ENCODE assay signal across 20 cellular contexts in the genomic region with DNA sequence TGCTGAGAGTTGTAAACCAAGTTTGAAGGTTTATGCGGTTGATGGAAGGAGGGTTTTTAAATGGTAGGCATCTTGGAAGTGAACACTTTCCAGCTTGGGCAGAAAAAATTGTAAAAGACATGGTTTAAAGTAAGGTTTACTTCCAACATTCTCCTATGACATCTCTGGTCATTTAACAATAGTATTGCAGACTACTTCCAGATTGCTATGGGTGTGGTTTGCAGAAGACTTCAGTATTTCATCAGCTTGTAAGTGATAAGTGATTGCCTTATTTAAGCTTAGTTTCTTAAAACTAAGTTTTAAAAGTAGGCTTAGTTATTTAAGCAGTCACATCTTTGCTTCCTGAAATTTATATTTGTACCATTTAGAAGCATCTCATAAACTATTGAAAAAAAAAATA.
"Had no signal": no experiment of that assay in that cellular context is flagged by ENCODE, and none has a peak within 500 bp of the region (broad histone marks: within the 10 kb centered on the region; RNA-seq: fewer than 3 reads in every experiment).

No MANE protein-coding gene starts in this region.

- H3K27ac Mint-ChIP-seq: naive thymus-derived CD8-positive, alpha-beta T cell; nephron progenitor cell; stimulated activated effector memory CD8-positive, alpha-beta T cell treated with anti-CD3 and anti-CD28 coated beads, Interleukin-12 subunit alpha, Interleukin-12 subunit beta, amount 100 ng/mL, for 72 hours; type B pancreatic cell had no signal

- H3K27me3 Mint-ChIP-seq: naive thymus-derived CD8-positive, alpha-beta T cell; type B pancreatic cell had no signal

- H3K9me3 ChIP-seq: lower lobe of right lung, prostate gland, right atrium auricular region, testis, tibial artery had no signal

- ATAC-seq: esophagus mucosa; left ventricle myocardium superior; lower lobe of right lung; naive thymus-derived CD8-positive, alpha-beta T cell; sciatic nerve; stimulated activated effector memory CD8-positive, alpha-beta T cell treated with anti-CD3 and anti-CD28 coated beads, Interleukin-12 subunit alpha, Interleukin-12 subunit beta, amount 100 ng/mL, for 72 hours; stimulated activated naive CD8-positive, alpha-beta T cell treated with anti-CD3 and anti-CD28 coated beads, Interleukin-15, Interleukin-2, amounts not matched to agents 100 U/mL and 50 U/mL, for 24 hours had no signal

- H3K9me3 Mint-ChIP-seq: naive thymus-derived CD8-positive, alpha-beta T cell; stimulated activated effector memory CD8-positive, alpha-beta T cell treated with anti-CD3 and anti-CD28 coated beads, Interleukin-12 subunit alpha, Interleukin-12 subunit beta, amount 100 ng/mL, for 72 hours; type B pancreatic cell had no signal

- H3K4me3 Mint-ChIP-seq: nephron progenitor cell; stimulated activated effector memory CD8-positive, alpha-beta T cell treated with anti-CD3 and anti-CD28 coated beads, Interleukin-12 subunit alpha, Interleukin-12 subunit beta, amount 100 ng/mL, for 72 hours; type B pancreatic cell had no signal

- DNase-seq: dorsolateral prefrontal cortex; effector CD4-positive, alpha-beta T cell; left ventricle myocardium superior; lower lobe of right lung; naive thymus-derived CD8-positive, alpha-beta T cell; nephron progenitor cell; nucleus accumbens; stimulated activated CD4-positive, alpha-beta T cell treated with anti-CD3 and anti-CD28 coated beads, Interleukin-2, amount 100 ng/mL, for 24 hours; stimulated activated CD4-positive, alpha-beta T cell treated with anti-CD3 and anti-CD28 coated beads, Interleukin-4, amount 100 ng/mL, for 24 hours; stimulated activated naive CD8-positive, alpha-beta T cell treated with anti-CD3 and anti-CD28 coated beads, Interleukin-15, Interleukin-2, amounts not matched to agents 100 U/mL and 50 U/mL, for 24 hours; substantia nigra; testis; tibial artery had no signal

- H3K27ac ChIP-seq: coronary artery, dorsolateral prefrontal cortex, lower lobe of right lung, prostate gland, right atrium auricular region, testis, tibial artery had no signal
